Comparison of ENCODE assay signal across 1 cellular context in genomic region chrX:48703642-48704481, GRCh38.
TF ChIP-seq lines count a peak whose summit lies in the region.

No MANE protein-coding gene starts in this region.

TF ChIP-seq in HepG2, 621 proteins besides CTCF, POLR2A, EP300 and RAD21:
- TF ChIP-seq ZNF687 (CRISPR knock-in tag; IDR thresholded peaks at IDR 0.05), result no peak
- no peak for TF ChIP-seq ZBTB49 (CRISPR knock-in tag; IDR thresholded peaks at IDR 0.05; ENCODE audit: borderline replicate concordance)
- peak; percentile 88 for TF ChIP-seq ZNF629 (CRISPR knock-in tag; conservative IDR thresholded peaks at IDR 0.05)
- TF ChIP-seq CHD4 (IDR thresholded peaks at IDR 0.05; ENCODE audit: borderline replicate concordance, low read length), result peak; percentile 46; the same call in 1 of the 2 replicates
TF ChIP-seq in HepG2: peak in this region for 2.
